6 cellular contexts compared by ENCODE assay signal in genomic region chr19:16541526-16542044, GRCh38. TPM values are rescaled to one million over a fixed set of nuclear protein-coding genes. Genes with fewer than 3 reads are reported as not detected.
DNase-seq lines count a peak whose midpoint lies in the region; ATAC-seq and TF ChIP-seq lines count a peak whose summit lies in the region.

No MANE protein-coding gene starts in this region.

- TF ChIP-seq CTCF in OCI-LY3 (IDR thresholded peaks at IDR 0.05; ENCODE audit: low read depth, low read length): no peak
- no peak for TF ChIP-seq CTCF in fibroblast of pulmonary artery (IDR thresholded peaks at IDR 0.05; ENCODE audit: low read length, missing control alignments)

- H3K27ac ChIP-seq in OCI-LY3 (ENCODE audit: low read length) (peak overlapping the region; percentile 72), temporal lobe (ENCODE audit: low read depth, low read length) (peak overlapping the region; percentile 36)

- peak overlapping the region; percentile 19; the same call in 1 of the 2 replicates for H2AFZ ChIP-seq in OCI-LY3 (ENCODE audit: low read depth, low read length)

- peak overlapping the region; percentile 84 for H3K9ac ChIP-seq in OCI-LY3 (ENCODE audit: low read length)

- H3K4me3 ChIP-seq in OCI-LY3 (ENCODE audit: low read length) (peak overlapping the region; percentile 96), fibroblast of pulmonary artery (replicated peaks; ENCODE audit: low read depth, low read length) (peak overlapping the region; percentile 94)

- H3K79me2 ChIP-seq in OCI-LY3 (ENCODE audit: low read length): peaks cover 82% of the 10 kb centered on the region

- intact Hi-C loops in posterior cingulate gyrus (cut with DNase I): loop anchor here (1.0 to 5.0 kb wide), 3 partner anchors 44 to 119 kb away; partner anchors contain the start of genes C19orf44, CALR3, MED26 and SMIM7

- DNase-seq in fibroblast of pulmonary artery (ENCODE audit: low read depth) (peak; percentile 30), posterior cingulate gyrus (no peak)

- H4K20me1 ChIP-seq in OCI-LY3 (ENCODE audit: insufficient read depth, low read length): peaks cover 36% of the 10 kb centered on the region

- peaks cover 16% of the 10 kb centered on the region for H3K4me1 ChIP-seq in OCI-LY3 (ENCODE audit: low read length)

- peaks cover 40% of the 10 kb centered on the region for H3K36me3 ChIP-seq in OCI-LY3 (replicated peaks; ENCODE audit: low read depth, low read length)

- ATAC-seq in GM19035 (IDR thresholded peaks at IDR 0.05; ENCODE audit: unreplicated experiment): peak; percentile 16
- no peak for ATAC-seq in GM18861 (IDR thresholded peaks at IDR 0.05; ENCODE audit: unreplicated experiment)

- peak overlapping the region; percentile 85 for H3K4me2 ChIP-seq in OCI-LY3 (ENCODE audit: low read length)

- H3K27me3 ChIP-seq in OCI-LY3 (ENCODE audit: low read depth, low read length): no peaks in the 10 kb centered on the region

- H3K9me3 ChIP-seq in OCI-LY3 (ENCODE audit: insufficient read depth, low read length): no peaks in the 10 kb centered on the region

RNA-seq across cellular contexts. Expression of gene CHERP, which starts 0.7 kb away (rescaled TPM):
- total RNA-seq in temporal lobe: 15.0 TPM

RNA-seq across cellular contexts. Expression of gene SLC35E1, which starts 30.6 kb away (rescaled TPM):
- total RNA-seq in temporal lobe: 24.3 TPM

RNA-seq across cellular contexts. Expression of gene C19orf44, which starts 45.4 kb away (rescaled TPM):
- total RNA-seq in temporal lobe: 4.4 TPM

RNA-seq across cellular contexts. Expression of gene CALR3, which starts 45.6 kb away (rescaled TPM):
- not detected for total RNA-seq in temporal lobe
